25 cellular contexts compared by ENCODE assay signal in genomic region chr3:60144071-60144470, GRCh38.
A peak's percentile ranks its signal among the peaks of the same experiment; 100 is the strongest.
DNase-seq lines count a peak whose midpoint lies in the region.
"Had no signal": no experiment of that assay in that cellular context is flagged by ENCODE, and none has a peak within 500 bp of the region (broad histone marks: within the 10 kb centered on the region; RNA-seq: fewer than 3 reads in every experiment).

No MANE protein-coding gene starts in this region.

- H3K36me3 ChIP-seq in HAP-1 (replicated peaks), result no peaks in the 10 kb centered on the region
- H3K36me3 ChIP-seq: BE2C; BLaER1; BLaER1 treated with 17β-estradiol and CSF1 and Interleukin-3, amounts not matched to agents 10 nM and 100 nM had no signal

- H3K4me1 ChIP-seq in HAP-1, result peaks cover 53% of the 10 kb centered on the region
- H3K4me1 ChIP-seq: A549; BE2C; BLaER1; BLaER1 treated with 17β-estradiol and CSF1 and Interleukin-3, amounts not matched to agents 10 nM and 100 nM; Caco-2 had no signal

- in situ Hi-C loops in HAP-1 (cut with MboI; ENCODE audit: low sequenced_read_pairs), result no loop called here

- DNase-seq in HAP-1 (ENCODE audit: low spot score in 2 of 2) (peak; percentile 43 to 94), HuH-7 (ENCODE audit: low spot score) (no peak)
- DNase-seq: 8988T; ACHN; AML-193; BE2C; C1 segment of cervical spinal cord; Caco-2; Calu3; CD4-positive, alpha-beta memory T cell; CD4-positive, alpha-beta T cell; CD4-positive, CD25-positive, alpha-beta regulatory T cell; CD8-positive, alpha-beta memory T cell; CD8-positive, alpha-beta T cell; COR-L47; DMS 273 treated with DMSO at 0.1 percent for 48 hours; DMS153; DMS53; DMS79; DMS79 treated with DMSO at 0.1 percent for 48 hours; DND-41; EL had no signal

- H3K27me3 ChIP-seq in HAP-1 (ENCODE audit: low read depth), result no peaks in the 10 kb centered on the region
- H3K27me3 ChIP-seq: BE2C; BLaER1; BLaER1 treated with 17β-estradiol and CSF1 and Interleukin-3, amounts not matched to agents 10 nM and 100 nM had no signal

- no peaks in the 10 kb centered on the region for H3K9me3 ChIP-seq in HAP-1
- H3K9me3 ChIP-seq: A549; BE2C; BLaER1; BLaER1 treated with 17β-estradiol and CSF1 and Interleukin-3, amounts not matched to agents 10 nM and 100 nM; Caco-2 had no signal

- no peak overlapping the region for H3K4me3 ChIP-seq in HAP-1
- H3K4me3 ChIP-seq: A549; BLaER1; BLaER1 treated with 17β-estradiol and CSF1 and Interleukin-3, amounts not matched to agents 10 nM and 100 nM had no signal
